Comparison of ENCODE assay signal across 8 cellular contexts in the genomic region with DNA sequence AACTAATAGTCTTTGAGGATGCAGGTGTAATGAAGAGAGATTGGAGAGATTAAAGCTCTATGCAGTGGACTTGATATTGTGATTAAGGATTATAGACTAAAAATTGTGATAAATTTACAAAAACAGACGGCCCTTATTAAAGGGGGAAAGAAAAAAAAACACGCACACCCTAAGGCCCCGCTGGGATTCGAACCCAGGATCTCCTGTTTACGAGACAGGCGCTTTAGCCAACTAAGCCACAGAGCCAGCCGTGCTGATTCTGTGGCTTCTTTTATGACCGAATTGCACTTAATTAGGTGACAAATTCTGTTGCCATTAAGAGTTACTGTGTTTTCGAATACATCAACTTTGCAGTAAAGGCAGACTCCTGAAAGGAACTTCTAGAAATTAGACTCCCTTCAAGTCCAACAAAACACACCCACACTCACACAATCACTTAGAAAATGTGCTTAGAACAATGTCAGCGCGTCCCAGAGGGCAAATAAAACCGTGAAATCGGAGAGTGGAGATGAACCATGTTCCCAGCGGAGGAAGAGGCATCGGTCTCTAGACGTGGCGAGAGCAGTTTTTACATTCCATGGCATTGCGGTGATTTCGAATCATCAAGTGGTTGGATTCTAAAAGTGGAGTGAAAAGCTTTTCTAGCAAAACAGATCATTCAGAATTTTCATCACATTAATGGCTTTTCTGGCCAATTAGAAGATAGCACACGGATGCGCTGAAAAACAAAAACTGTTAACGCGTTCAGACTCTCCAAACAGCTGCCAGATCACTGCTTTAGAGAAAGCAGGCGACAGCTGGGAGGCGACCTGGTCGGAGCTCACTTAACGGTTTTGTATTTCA.
DNase-seq lines count a peak whose midpoint lies in the region; ATAC-seq and TF ChIP-seq lines count a peak whose summit lies in the region.

No MANE protein-coding gene starts in this region.

- H3K27me3 Mint-ChIP-seq in CD14-positive monocyte (ENCODE audit: low read depth in 3 of 3) = peaks cover 35 to 43% (median 41%) of the 10 kb centered on the region in 3 donors

- peak overlapping the region in 1 of 2 donors; percentile 85 for H3K4me3 Mint-ChIP-seq in CD14-positive monocyte

- H3K9me3 Mint-ChIP-seq in CD14-positive monocyte = peaks cover 0 to 9% (median 5%) of the 10 kb centered on the region in 7 donors

- DNase-seq in GM04503 (ENCODE audit: low read depth) (peak; percentile 45), Karpas-422 (peak; percentile 94), SHP77 (lab: John Stamatoyannopoulos, UW) (peak; percentile 86 to 89), astrocyte of the spinal cord (ENCODE audit: low read depth, low spot score) (peak; percentile 82), iris pigment epithelial cell (ENCODE audit: low read depth) (peak; percentile 75), CD14-positive monocyte (ENCODE audit: low spot score) (no peak)
- peak; percentile 70 to 82 for DNase-seq in stimulated activated CD4-positive, alpha-beta T cell treated with anti-CD3 and anti-CD28 coated beads, Interleukin-2, amount 100 ng/mL, for 24 hours

- peak overlapping the region; percentile 62 for H3K9ac ChIP-seq in Karpas-422 (ENCODE audit: low read length)

- H3K27me3 ChIP-seq in Karpas-422 (ENCODE audit: low read length) = no peaks in the 10 kb centered on the region

- H3K4me1 ChIP-seq in Karpas-422 (ENCODE audit: low read length) = peaks cover 11% of the 10 kb centered on the region

- TF ChIP-seq CTCF in astrocyte of the spinal cord (IDR thresholded peaks at IDR 0.05; ENCODE audit: low read depth, low read length) = no peak
- no peak for TF ChIP-seq CTCF in CD14-positive monocyte (IDR thresholded peaks at IDR 0.05)

- H2AFZ ChIP-seq in Karpas-422 (ENCODE audit: low read length) = peak overlapping the region; percentile 85

- intact Hi-C loops in CD14-positive monocyte (cut with micrococcal nuclease) = no loop called here

- no peaks in the 10 kb centered on the region for H3K79me2 ChIP-seq in Karpas-422 (ENCODE audit: low read length)

- no peaks in the 10 kb centered on the region for H3K36me3 ChIP-seq in Karpas-422 (ENCODE audit: insufficient read depth, low read length)

- no peaks in the 10 kb centered on the region for H3K9me3 ChIP-seq in Karpas-422 (ENCODE audit: low read length)

- in situ Hi-C loops in astrocyte of the spinal cord (cut with HindIII; ENCODE audit: low sequenced_read_pairs) = no loop called here

- ATAC-seq in GM19467 (IDR thresholded peaks at IDR 0.05; ENCODE audit: unreplicated experiment) = no peak

- no peaks in the 10 kb centered on the region for H4K20me1 ChIP-seq in Karpas-422 (ENCODE audit: insufficient read depth, low read depth, low read length)

- no peak overlapping the region for H3K27ac Mint-ChIP-seq in CD14-positive monocyte

- H3K4me2 ChIP-seq in Karpas-422 (ENCODE audit: low read depth, low read length, poor library complexity, severe bottlenecking) = peak overlapping the region; percentile 81

- H3K9me2 ChIP-seq in Karpas-422 (replicated peaks; ENCODE audit: insufficient read depth, low read length) = no peaks in the 10 kb centered on the region

- no peaks in the 10 kb centered on the region for H3K36me3 Mint-ChIP-seq in CD14-positive monocyte

- H3K27ac ChIP-seq in Karpas-422 (ENCODE audit: low read length) = no peak overlapping the region

- H3K4me1 Mint-ChIP-seq in CD14-positive monocyte = peaks cover 13% of the 10 kb centered on the region

- H3K4me3 ChIP-seq in Karpas-422 (ENCODE audit: low read length) = peak overlapping the region; percentile 74
- peak overlapping the region; percentile 73 for H3K4me3 ChIP-seq in astrocyte of the spinal cord (ENCODE audit: low read depth, low read length)
